31 cellular contexts compared by ENCODE assay signal in the genomic region with DNA sequence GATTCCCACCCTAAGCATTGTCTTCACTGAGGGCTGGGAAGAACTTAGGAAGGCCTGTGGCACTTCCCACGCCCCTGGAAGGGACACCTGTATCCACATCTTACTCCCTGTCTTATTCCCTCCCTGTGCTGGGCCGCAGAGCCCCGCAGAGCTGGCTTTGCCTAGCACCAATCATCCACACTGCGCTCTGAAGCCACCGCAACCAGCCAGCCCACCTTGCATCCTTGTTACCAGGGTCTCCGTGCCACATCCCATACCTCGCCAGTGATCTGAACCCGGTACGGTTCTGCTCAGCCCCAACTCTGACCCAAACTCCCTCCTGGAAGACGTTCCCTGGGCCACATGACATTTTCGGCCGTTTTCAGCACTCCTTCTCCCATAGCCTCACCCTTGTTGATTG.
"Had no signal": no experiment of that assay in that cellular context is flagged by ENCODE, and none has a peak within 500 bp of the region (broad histone marks: within the 10 kb centered on the region; RNA-seq: fewer than 3 reads in every experiment).

No MANE protein-coding gene starts in this region.

- H3K36me3 Mint-ChIP-seq: activated naive CD4-positive, alpha-beta T cell treated with anti-CD3 and anti-CD28 coated beads, Interleukin-2, amount 10 ng/mL, durations not matched to agents 7 days and 5 days; activated naive CD8-positive, alpha-beta T cell had no signal

- H3K27ac ChIP-seq: SJSA1, VCaP had no signal

- H3K4me3 Mint-ChIP-seq: activated CD4-positive, alpha-beta memory T cell treated with anti-CD3 and anti-CD28 coated beads, Interleukin-2, amount 10 ng/mL, durations not matched to agents 7 days and 5 days; activated naive CD4-positive, alpha-beta T cell treated with anti-CD3 and anti-CD28 coated beads, Interleukin-2, amount 10 ng/mL, durations not matched to agents 7 days and 5 days; activated naive CD8-positive, alpha-beta T cell; activated naive CD8-positive, alpha-beta T cell treated with anti-CD3 and anti-CD28 coated beads, Interleukin-2, amount 50 U/mL, for 24 hours; activated T-cell treated with anti-CD3 and anti-CD28 coated beads, Interleukin-2, amount 50 U/mL, for 24 hours; activated T-helper 1 cell treated with anti-CD3 and anti-CD28 coated beads, Interleukin-12 subunit alpha, Interleukin-12 subunit beta, Interleukin-2, Interleukin-4 antibody, amounts not matched to agents 30 ng/mL and 10 ng/mL and 1 ng/mL, durations not matched to agents 14 hours and 24 hours and 36 hours; brain had no signal

- H3K27me3 ChIP-seq: SJSA1 had no signal

- H3K4me1 Mint-ChIP-seq: activated CD4-positive, alpha-beta memory T cell treated with anti-CD3 and anti-CD28 coated beads, Interleukin-2, amount 10 ng/mL, durations not matched to agents 7 days and 5 days; activated naive CD8-positive, alpha-beta T cell treated with anti-CD3 and anti-CD28 coated beads, Interleukin-2, amount 50 U/mL, for 24 hours had no signal

- H3K27me3 Mint-ChIP-seq: brain had no signal

- H3K4me3 ChIP-seq: SJSA1 had no signal

- H3K36me3 ChIP-seq: SJSA1 had no signal

- H3K4me1 ChIP-seq: SJSA1 had no signal

- H3K9me3 Mint-ChIP-seq: activated CD4-positive, alpha-beta memory T cell treated with anti-CD3 and anti-CD28 coated beads, Interleukin-2, amount 10 ng/mL, durations not matched to agents 7 days and 5 days; activated naive CD4-positive, alpha-beta T cell treated with anti-CD3 and anti-CD28 coated beads, Interleukin-2, amount 10 ng/mL, durations not matched to agents 7 days and 5 days; activated naive CD8-positive, alpha-beta T cell treated with anti-CD3 and anti-CD28 coated beads, Interleukin-2, amount 50 U/mL, for 24 hours; activated T-cell treated with anti-CD3 and anti-CD28 coated beads, Interleukin-2, amount 50 U/mL, for 24 hours; activated T-helper 1 cell treated with anti-CD3 and anti-CD28 coated beads, Interleukin-12 subunit alpha, Interleukin-12 subunit beta, Interleukin-2, Interleukin-4 antibody, amounts not matched to agents 30 ng/mL and 10 ng/mL and 1 ng/mL, durations not matched to agents 14 hours and 24 hours and 36 hours had no signal

- DNase-seq: activated CD4-positive, alpha-beta memory T cell treated with anti-CD3 and anti-CD28 coated beads, Interleukin-2, amount 10 ng/mL, durations not matched to agents 7 days and 5 days; activated CD4-positive, alpha-beta T cell treated with anti-CD3 and anti-CD28 coated beads for 1 hour; activated CD4-positive, alpha-beta T cell treated with anti-CD3 and anti-CD28 coated beads for 48 hours; activated CD4-positive, CD25-positive, alpha-beta regulatory T cell; activated naive CD4-positive, alpha-beta T cell treated with anti-CD3 and anti-CD28 coated beads, Interleukin-2, amount 10 ng/mL, durations not matched to agents 7 days and 5 days; activated naive CD8-positive, alpha-beta T cell treated with anti-CD3 and anti-CD28 coated beads, Interleukin-2, amount 50 U/mL, for 24 hours; activated T-cell treated with anti-CD3 and anti-CD28 coated beads, Interleukin-2, amount 50 U/mL, for 24 hours; anterior cingulate cortex; central memory CD4-positive, alpha-beta T cell; Karpas-422; KBM-7; NCI-H1105; NCI-H1417 treated with DMSO at 0.1 percent for 48 hours; NCI-H187 treated with DMSO at 0.1 percent for 48 hours; NCI-H2081; NCI-H226; NCI-H446 treated with DMSO at 0.1 percent for 48 hours; NCI-H524 treated with DMSO at 0.1 percent for 48 hours; RPMI8226; SHP77 treated with DMSO at 0.1 percent for 48 hours; SW 1271; T-helper 1 cell; T-helper 2 cell; T-helper 9 cell had no signal

- ATAC-seq: activated naive CD8-positive, alpha-beta T cell treated with anti-CD3 and anti-CD28 coated beads, Interleukin-2, amount 50 U/mL, for 24 hours; Panc1; SK-N-SH treated with all-trans-retinoic acid at 6 μM for 48 hours had no signal

- H3K9me3 ChIP-seq: SJSA1 had no signal

- H3K27ac Mint-ChIP-seq: activated CD4-positive, alpha-beta memory T cell treated with anti-CD3 and anti-CD28 coated beads, Interleukin-2, amount 10 ng/mL, durations not matched to agents 7 days and 5 days; activated naive CD4-positive, alpha-beta T cell treated with anti-CD3 and anti-CD28 coated beads, Interleukin-2, amount 10 ng/mL, durations not matched to agents 7 days and 5 days; activated naive CD8-positive, alpha-beta T cell; activated naive CD8-positive, alpha-beta T cell treated with anti-CD3 and anti-CD28 coated beads, Interleukin-2, amount 50 U/mL, for 24 hours; activated T-cell treated with anti-CD3 and anti-CD28 coated beads, Interleukin-2, amount 50 U/mL, for 24 hours; activated T-helper 1 cell treated with anti-CD3 and anti-CD28 coated beads, Interleukin-12 subunit alpha, Interleukin-12 subunit beta, Interleukin-2, Interleukin-4 antibody, amounts not matched to agents 30 ng/mL and 10 ng/mL and 1 ng/mL, durations not matched to agents 14 hours and 24 hours and 36 hours; brain had no signal
